ENCODE assay signal across 8 cellular contexts in genomic region chr19:1592023-1592754, GRCh38. TPM values are rescaled to one million over a fixed set of nuclear protein-coding genes. Genes with fewer than 3 reads are reported as not detected.
DNase-seq lines count a peak whose midpoint lies in the region; ATAC-seq, FAIRE-seq and TF ChIP-seq lines count a peak whose summit lies in the region.

No MANE protein-coding gene starts in this region.

- peak overlapping the region; percentile 100 for H3K9ac ChIP-seq in HepG2 (ENCODE audit: insufficient read depth, low read depth, low read length)

- peak overlapping the region; percentile 72 to 90 (median 83) for H3K4me3 ChIP-seq in HepG2 (replicated peaks in 1 of 3; ENCODE audit: insufficient read depth in 1 of 3, low read depth in 2 of 3, low read length in 3 of 3)

- H3K27me3 ChIP-seq in HepG2 (ENCODE audit: control insufficient read depth in 1 of 2, insufficient read depth in 2 of 2, low read length in 2 of 2), result no peaks in the 10 kb centered on the region; a peak in 1 of 5 replicates

- no peaks in the 10 kb centered on the region for H3K9me3 Mint-ChIP-seq in activated CD4-positive, alpha-beta T cell treated with anti-CD3 and anti-CD28 coated beads, Interleukin-2, amount 10 ng/mL, durations not matched to agents 7 days and 5 days

- DNase-seq in AML-193 (lab: John Stamatoyannopoulos, UW) (peak; percentile 61 to 70), NCI-H446 (lab: John Stamatoyannopoulos, UW) (peak; percentile 86 to 96), dedifferentiated amniotic fluid mesenchymal stem cell (ENCODE audit: extremely low spot score) (peak; percentile 83), HepG2 (ENCODE audit: low spot score) (peak; percentile 78)
- DNase-seq in activated CD4-positive, alpha-beta T cell treated with anti-CD3 and anti-CD28 coated beads, Interleukin-2, amount 10 ng/mL, durations not matched to agents 7 days and 5 days, result peak; percentile 82
- peak; percentile 74 for DNase-seq in stimulated activated CD4-positive, alpha-beta T cell treated with anti-CD3 and anti-CD28 coated beads, Interleukin-2, amount 100 ng/mL, for 4 hours (ENCODE audit: low read depth)

- CTCF ChIA-PET in activated CD4-positive, alpha-beta T cell treated with anti-CD3 and anti-CD28 coated beads, Interleukin-2, amount 10 ng/mL, durations not matched to agents 7 days and 5 days (lab: Charles Lee), result interaction anchor here (0.7 to 2.4 kb wide), 3 partner anchors 12 to 135 kb away, joined by 3 to 13 read pairs (median 4); partner anchors contain the start of gene UQCR11
- CTCF ChIA-PET in HepG2 (lab: Yijun Ruan, JAX; ENCODE audit: low intra/inter-chr PET ratio, low total read pairs), result no interaction called here

- H3K4me1 Mint-ChIP-seq in activated CD4-positive, alpha-beta T cell treated with anti-CD3 and anti-CD28 coated beads, Interleukin-2, amount 10 ng/mL, durations not matched to agents 7 days and 5 days, result peaks cover 21% of the 10 kb centered on the region

- ATAC-seq in GM18909 (IDR thresholded peaks at IDR 0.05; ENCODE audit: poor library complexity, unreplicated experiment), result peak; percentile 61
- peak; percentile 48 for ATAC-seq in HG03139 (IDR thresholded peaks at IDR 0.05; ENCODE audit: unreplicated experiment)
- ATAC-seq in HepG2, result peak; percentile 69

- no peak for TF ChIP-seq CTCF in HepG2 (CRISPR knock-in tag; IDR thresholded peaks at IDR 0.05)

- no peak; the same call in none of the 2 replicates for TF ChIP-seq RAD21 in HepG2 (CRISPR knock-in tag; IDR thresholded peaks at IDR 0.05)

- peak overlapping the region; percentile 95 for H3K4me2 ChIP-seq in HepG2 (ENCODE audit: low read depth, low read length)

- peaks cover 3% of the 10 kb centered on the region for H3K36me3 Mint-ChIP-seq in activated CD4-positive, alpha-beta T cell treated with anti-CD3 and anti-CD28 coated beads, Interleukin-2, amount 10 ng/mL, durations not matched to agents 7 days and 5 days (ENCODE audit: low read depth)

- H3K4me1 ChIP-seq in HepG2 (ENCODE audit: insufficient read depth, low read length), result peaks cover 48% of the 10 kb centered on the region

- H4K20me1 ChIP-seq in HepG2 (ENCODE audit: insufficient read depth, low read length), result no peaks in the 10 kb centered on the region

- TF ChIP-seq EP300 in HepG2 (IDR thresholded peaks at IDR 0.05; ENCODE audit: low read depth in 2 of 2, low read length in 2 of 2), result 0 out of 4 replicates have a peak, but pooled peaks of 1 of the 2 experiments have one; percentile 4
- 0 out of 2 replicates have a peak, but pooled peaks have one; percentile 45 for TF ChIP-seq EP300 in HepG2 (CRISPR knock-in tag; IDR thresholded peaks at IDR 0.05; ENCODE audit: borderline replicate concordance)

- H3K27me3 Mint-ChIP-seq in activated CD4-positive, alpha-beta T cell treated with anti-CD3 and anti-CD28 coated beads, Interleukin-2, amount 10 ng/mL, durations not matched to agents 7 days and 5 days, result no peaks in the 10 kb centered on the region

- no CpG with 5 or more reads among the region's 94 CpGs for WGBS in HepG2 (ENCODE audit: low lambda C conversion rate)

- FAIRE-seq in HepG2 (lab: Jason Lieb, UNC), result no peak

- no peak overlapping the region for H2AFZ ChIP-seq in HepG2 (ENCODE audit: low read length)

- intact Hi-C loops in HepG2 (cut with micrococcal nuclease; ENCODE audit: unreplicated experiment), result loop anchor here (10.0 kb wide), 1 partner anchor 47 kb away; no protein-coding TSS in a partner anchor

- H3K36me3 ChIP-seq in HepG2 (replicated peaks in 1 of 2; ENCODE audit: control insufficient read depth in 1 of 2, insufficient read depth in 2 of 2, low read length in 2 of 2), result peaks cover under 1 to 8% of the 10 kb centered on the region in 2 experiments; a peak in 4 of 5 replicates

- in situ Hi-C loops in HepG2 (cut with HindIII; ENCODE audit: extremely low pct_ligation_motif_present, low pct_unique_long_range_greater_than_20kb), result no loop called here

- peaks cover 35% of the 10 kb centered on the region for H3K79me2 ChIP-seq in HepG2 (ENCODE audit: insufficient read depth, low read length)

- H3K27ac ChIP-seq in HepG2 (ENCODE audit: extremely low read length, insufficient read depth, low read length), result peak overlapping the region; percentile 99

- H3K9me3 ChIP-seq in HepG2 (ENCODE audit: low read length), result no peaks in the 10 kb centered on the region

- POLR2A ChIA-PET in activated CD4-positive, alpha-beta T cell treated with anti-CD3 and anti-CD28 coated beads, Interleukin-2, amount 10 ng/mL, durations not matched to agents 7 days and 5 days (lab: Charles Lee), result interaction anchor here (0.6 kb wide), 1 partner anchor 14 kb away, joined by 3 read pairs; no protein-coding TSS in a partner anchor
- POLR2A ChIA-PET in HepG2 (lab: Yijun Ruan, JAX), result interaction anchor here (1.3 to 2.7 kb wide), 4 partner anchors 11 to 15 kb away, joined by 3 to 24 read pairs (median 22); partner anchors contain the start of gene UQCR11

- H3K27ac Mint-ChIP-seq in activated CD4-positive, alpha-beta T cell treated with anti-CD3 and anti-CD28 coated beads, Interleukin-2, amount 10 ng/mL, durations not matched to agents 7 days and 5 days, result peak overlapping the region; percentile 93

- H3K4me3 Mint-ChIP-seq in activated CD4-positive, alpha-beta T cell treated with anti-CD3 and anti-CD28 coated beads, Interleukin-2, amount 10 ng/mL, durations not matched to agents 7 days and 5 days, result peak overlapping the region; percentile 86

- peak; percentile 93 to 94 for TF ChIP-seq POLR2A in HepG2 (IDR thresholded peaks at IDR 0.05; ENCODE audit: insufficient read depth in 1 of 2, low read depth in 2 of 2, low read length in 2 of 2)

- BruUV-seq in HepG2 (replicated peaks; lab: Mats Ljungman, UMichigan), result no TSS peak

RNA-seq across cellular contexts. Expression of gene MBD3, which starts 0.5 kb away (rescaled TPM):
- 10 to 100 TPM; 76.2 to 93.3 TPM for total RNA-seq in activated CD4-positive, alpha-beta T cell treated with anti-CD3 and anti-CD28 coated beads, Interleukin-2, amount 10 ng/mL, durations not matched to agents 7 days and 5 days
- total RNA-seq in HepG2 (2016; rRNA removed; fragmentation: Illumina TruSeq; extraction: Trizol), result 58.9 and 76.9 TPM in 2 replicates
- 18.4 and 19.5 TPM in 2 replicates for total RNA-seq in HepG2 (2016; cell fraction: cytosol; rRNA removed; fragmentation: Illumina TruSeq; extraction: Trizol; ENCODE audit: low read depth)
- total RNA-seq in HepG2 (2016; cell fraction: insoluble cytoplasmic fraction; rRNA removed; fragmentation: Illumina TruSeq; extraction: Trizol), result 59.4 and 81.3 TPM in 2 replicates
- total RNA-seq in HepG2 (2016; cell fraction: membrane; rRNA removed; fragmentation: Illumina TruSeq; extraction: Trizol), result 58.1 and 59.8 TPM in 2 replicates
- 37.4 and 41.1 TPM in 2 replicates for total RNA-seq in HepG2 (2016; cell fraction: nucleus; rRNA removed; fragmentation: Illumina TruSeq; extraction: Trizol)
- 21.2 and 32.4 TPM in 2 replicates for polyA plus RNA-seq in HepG2 (2011; rRNA removed)
- 25.5 and 43.1 TPM in 2 replicates for polyA plus RNA-seq in HepG2 (2011; cell fraction: cytosol; rRNA removed)
- polyA plus RNA-seq in HepG2 (2011; cell fraction: nucleus; rRNA removed), result 88.4 and 96.9 TPM in 2 replicates
- polyA plus RNA-seq in HepG2 (2012), result 21.4 and 34.5 TPM in 2 replicates
- polyA plus RNA-seq in HepG2 (2016; cell fraction: cytosol; fragmentation: Illumina TruSeq; extraction: Trizol; ENCODE audit: low read depth), result 19.9 and 20.7 TPM in 2 replicates
- polyA plus RNA-seq in HepG2 (2016; cell fraction: insoluble cytoplasmic fraction; fragmentation: Illumina TruSeq; extraction: Trizol; ENCODE audit: low read depth), result 57.2 and 62.2 TPM in 2 replicates
- polyA plus RNA-seq in HepG2 (2016; cell fraction: membrane; fragmentation: Illumina TruSeq; extraction: Trizol; ENCODE audit: low read depth), result 39.6 and 43.3 TPM in 2 replicates
- 100 and 109 TPM in 2 replicates for polyA plus RNA-seq in HepG2 (2016; cell fraction: nucleus; fragmentation: Illumina TruSeq; extraction: Trizol; ENCODE audit: insufficient read depth, low read depth)
- polyA minus RNA-seq in HepG2 (2011; rRNA and poly(A)+ RNA removed; ENCODE audit: low replicate concordance), result 65.5 and 79.2 TPM in 2 replicates
- polyA minus RNA-seq in HepG2 (2011; cell fraction: cytosol; rRNA and poly(A)+ RNA removed), result 29.4 and 32.5 TPM in 2 replicates
- polyA minus RNA-seq in HepG2 (2011; cell fraction: nucleus; rRNA and poly(A)+ RNA removed), result 20.1 and 22.0 TPM in 2 replicates

RNA-seq across cellular contexts. Expression of gene UQCR11, which starts 13.1 kb away (rescaled TPM):
- total RNA-seq in activated CD4-positive, alpha-beta T cell treated with anti-CD3 and anti-CD28 coated beads, Interleukin-2, amount 10 ng/mL, durations not matched to agents 7 days and 5 days, result 100 to 1,000 TPM; 144 to 184 TPM
- total RNA-seq in HepG2 (2016; rRNA removed; fragmentation: Illumina TruSeq; extraction: Trizol), result 214 and 216 TPM in 2 replicates
- 181 and 320 TPM in 2 replicates for total RNA-seq in HepG2 (2016; cell fraction: cytosol; rRNA removed; fragmentation: Illumina TruSeq; extraction: Trizol; ENCODE audit: low read depth)
- total RNA-seq in HepG2 (2016; cell fraction: insoluble cytoplasmic fraction; rRNA removed; fragmentation: Illumina TruSeq; extraction: Trizol), result 205 and 210 TPM in 2 replicates
- total RNA-seq in HepG2 (2016; cell fraction: membrane; rRNA removed; fragmentation: Illumina TruSeq; extraction: Trizol), result 252 and 309 TPM in 2 replicates
- 63.8 and 65.4 TPM in 2 replicates for total RNA-seq in HepG2 (2016; cell fraction: nucleus; rRNA removed; fragmentation: Illumina TruSeq; extraction: Trizol)
- 111 and 125 TPM in 2 replicates for polyA plus RNA-seq in HepG2 (2011; rRNA removed)
- polyA plus RNA-seq in HepG2 (2011; cell fraction: cytosol; rRNA removed), result 81.4 and 152 TPM in 2 replicates
- polyA plus RNA-seq in HepG2 (2011; cell fraction: nucleus; rRNA removed), result 46.6 and 47.9 TPM in 2 replicates
- polyA plus RNA-seq in HepG2 (2012), result 92.9 and 123 TPM in 2 replicates
- polyA plus RNA-seq in HepG2 (2016; cell fraction: cytosol; fragmentation: Illumina TruSeq; extraction: Trizol; ENCODE audit: low read depth), result 249 and 487 TPM in 2 replicates
- polyA plus RNA-seq in HepG2 (2016; cell fraction: insoluble cytoplasmic fraction; fragmentation: Illumina TruSeq; extraction: Trizol; ENCODE audit: low read depth), result 158 and 171 TPM in 2 replicates
- 210 and 295 TPM in 2 replicates for polyA plus RNA-seq in HepG2 (2016; cell fraction: membrane; fragmentation: Illumina TruSeq; extraction: Trizol; ENCODE audit: low read depth)
- polyA plus RNA-seq in HepG2 (2016; cell fraction: nucleus; fragmentation: Illumina TruSeq; extraction: Trizol; ENCODE audit: insufficient read depth, low read depth), result 98.1 and 120 TPM in 2 replicates
- 32.9 and 62.2 TPM in 2 replicates for polyA minus RNA-seq in HepG2 (2011; rRNA and poly(A)+ RNA removed; ENCODE audit: low replicate concordance)
- polyA minus RNA-seq in HepG2 (2011; cell fraction: cytosol; rRNA and poly(A)+ RNA removed), result 12.7 and 18.7 TPM in 2 replicates
- 15.9 and 18.2 TPM in 2 replicates for polyA minus RNA-seq in HepG2 (2011; cell fraction: nucleus; rRNA and poly(A)+ RNA removed)

RNA-seq across cellular contexts. Expression of gene MEX3D, which starts 24.1 kb away (rescaled TPM):
- 10 to 100 TPM in 1 of 2 experiments, 1 to 10 TPM in 1; 10.0 to 12.1 TPM for total RNA-seq in activated CD4-positive, alpha-beta T cell treated with anti-CD3 and anti-CD28 coated beads, Interleukin-2, amount 10 ng/mL, durations not matched to agents 7 days and 5 days
- 10.2 and 17.1 TPM in 2 replicates for total RNA-seq in HepG2 (2016; rRNA removed; fragmentation: Illumina TruSeq; extraction: Trizol)
- 10.6 and 10.7 TPM in 2 replicates for total RNA-seq in HepG2 (2016; cell fraction: cytosol; rRNA removed; fragmentation: Illumina TruSeq; extraction: Trizol; ENCODE audit: low read depth)
- 10.3 and 17.0 TPM in 2 replicates for total RNA-seq in HepG2 (2016; cell fraction: insoluble cytoplasmic fraction; rRNA removed; fragmentation: Illumina TruSeq; extraction: Trizol)
- total RNA-seq in HepG2 (2016; cell fraction: membrane; rRNA removed; fragmentation: Illumina TruSeq; extraction: Trizol), result 27.7 and 29.2 TPM in 2 replicates
- total RNA-seq in HepG2 (2016; cell fraction: nucleus; rRNA removed; fragmentation: Illumina TruSeq; extraction: Trizol), result 4.7 and 6.4 TPM in 2 replicates
- polyA plus RNA-seq in HepG2 (2011; rRNA removed), result 3.6 and 5.8 TPM in 2 replicates
- polyA plus RNA-seq in HepG2 (2011; cell fraction: cytosol; rRNA removed), result 5.0 and 10.1 TPM in 2 replicates
- polyA plus RNA-seq in HepG2 (2011; cell fraction: nucleus; rRNA removed), result 6.6 and 7.0 TPM in 2 replicates
- polyA plus RNA-seq in HepG2 (2012), result 5.7 and 7.1 TPM in 2 replicates
- 9.6 and 10.4 TPM in 2 replicates for polyA plus RNA-seq in HepG2 (2016; cell fraction: cytosol; fragmentation: Illumina TruSeq; extraction: Trizol; ENCODE audit: low read depth)
- 15.4 and 15.7 TPM in 2 replicates for polyA plus RNA-seq in HepG2 (2016; cell fraction: insoluble cytoplasmic fraction; fragmentation: Illumina TruSeq; extraction: Trizol; ENCODE audit: low read depth)
- 19.9 and 23.7 TPM in 2 replicates for polyA plus RNA-seq in HepG2 (2016; cell fraction: membrane; fragmentation: Illumina TruSeq; extraction: Trizol; ENCODE audit: low read depth)
- 10.8 and 12.5 TPM in 2 replicates for polyA plus RNA-seq in HepG2 (2016; cell fraction: nucleus; fragmentation: Illumina TruSeq; extraction: Trizol; ENCODE audit: insufficient read depth, low read depth)
- 6.0 and 19.1 TPM in 2 replicates for polyA minus RNA-seq in HepG2 (2011; rRNA and poly(A)+ RNA removed; ENCODE audit: low replicate concordance)
- 19.3 and 20.6 TPM in 2 replicates for polyA minus RNA-seq in HepG2 (2011; cell fraction: cytosol; rRNA and poly(A)+ RNA removed)
- polyA minus RNA-seq in HepG2 (2011; cell fraction: nucleus; rRNA and poly(A)+ RNA removed), result 3.0 TPM in 2 replicates

Comparison
In these comparisons a context has a peak if more than half of its experiments do, and no peak if none do; other contexts are left out.
1. Peak in every context shown above with its lines: DNase-seq, ATAC-seq, H3K4me3 ChIP-seq and H3K27ac ChIP-seq.